9 cellular contexts compared by ENCODE assay signal in the genomic region with DNA sequence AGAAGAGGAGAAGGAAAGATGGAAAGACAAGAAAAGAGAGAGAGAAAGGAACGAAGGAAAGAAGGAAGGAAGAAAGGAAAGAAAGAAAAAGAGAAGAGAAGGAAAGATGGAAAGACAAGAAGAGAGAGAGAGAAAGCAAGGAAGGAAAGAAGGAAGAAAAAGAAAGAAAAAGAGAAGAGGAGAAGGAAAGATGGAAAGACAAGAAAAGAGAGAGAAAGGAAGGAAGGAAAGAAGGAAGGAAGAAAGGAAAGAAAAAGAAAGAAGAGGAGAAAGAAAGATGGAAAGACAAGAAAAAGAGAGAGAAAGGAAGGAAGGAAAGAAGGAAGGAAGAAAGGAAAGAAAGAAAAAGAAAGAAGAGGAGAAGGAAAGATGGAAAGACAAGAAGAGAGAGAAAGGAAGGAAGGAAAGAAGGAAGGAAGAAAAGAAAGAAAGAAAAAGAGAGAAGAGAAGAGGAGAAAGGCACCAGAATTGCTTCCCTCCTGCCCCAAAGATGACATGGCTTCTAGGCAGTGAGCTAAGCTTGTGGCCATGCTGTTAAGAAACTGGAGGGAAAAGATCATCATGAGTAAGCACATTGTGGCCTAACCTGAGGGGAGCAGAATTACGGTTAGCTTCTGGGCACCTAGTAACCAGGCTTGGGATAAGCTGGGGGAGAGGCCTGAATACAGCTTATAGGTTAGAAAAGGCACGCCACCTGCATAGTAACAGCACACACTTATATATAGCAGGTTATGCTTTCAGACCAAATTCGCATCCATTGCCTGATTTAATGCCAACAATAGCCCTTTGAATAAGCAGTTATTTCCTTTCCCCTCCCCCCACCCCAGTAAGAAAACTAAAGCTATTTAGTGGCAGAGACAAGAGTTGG. TPM values are rescaled to one million over a fixed set of nuclear protein-coding genes. Genes with fewer than 3 reads are reported as not detected.
A peak's percentile ranks its signal among the peaks of the same experiment; 100 is the strongest.
DNase-seq lines count a peak whose midpoint lies in the region; ATAC-seq and TF ChIP-seq lines count a peak whose summit lies in the region.
"Had no signal": no experiment of that assay in that cellular context is flagged by ENCODE, and none has a peak within 500 bp of the region (broad histone marks: within the 10 kb centered on the region; RNA-seq: fewer than 3 reads in every experiment).

No MANE protein-coding gene starts in this region.

- H3K27me3 ChIP-seq in SJSA1 (replicated peaks): no peaks in the 10 kb centered on the region
- no peaks in the 10 kb centered on the region for H3K27me3 ChIP-seq in thoracic aorta (replicated peaks; ENCODE audit: insufficient read depth)
- H3K27me3 ChIP-seq: cardiac muscle cell had no signal

- ATAC-seq in thoracic aorta (ENCODE audit: insufficient number of reproducible peaks, low FRiP score, low read depth): no peak
- ATAC-seq in GM21447 (IDR thresholded peaks at IDR 0.05; ENCODE audit: unreplicated experiment): no peak
- ATAC-seq in GM18498 (IDR thresholded peaks at IDR 0.05; ENCODE audit: unreplicated experiment): no peak

- H3K4me1 ChIP-seq in SJSA1 (replicated peaks) (peaks cover 31% of the 10 kb centered on the region), thoracic aorta (ENCODE audit: control insufficient read depth in 1 of 2, low read depth in 2 of 2) (peaks cover 46 to 81% of the 10 kb centered on the region in 2 donors)

- no peaks in the 10 kb centered on the region; the same call in 1 of the 2 replicates for H3K36me3 ChIP-seq in SJSA1
- no peaks in the 10 kb centered on the region for H3K36me3 ChIP-seq in thoracic aorta
- H3K36me3 ChIP-seq: cardiac muscle cell had no signal

- H3K27ac ChIP-seq in SJSA1: peak overlapping the region; percentile 81
- peak overlapping the region; percentile 85 for H3K27ac ChIP-seq in epithelial cell of prostate
- peak overlapping the region; percentile 6 to 66 for H3K27ac ChIP-seq in thoracic aorta
- H3K27ac ChIP-seq: cardiac muscle cell had no signal

- peak; percentile 34 for DNase-seq in stimulated activated CD4-positive, alpha-beta T cell treated with anti-CD3 and anti-CD28 coated beads, Interleukin-4, amount 100 ng/mL, for 24 hours
- no peak for DNase-seq in stimulated activated CD4-positive, alpha-beta T cell treated with anti-CD3 and anti-CD28 coated beads, Interleukin-4, amount 100 ng/mL, for 1 hour
- peak in 1 of 2 experiments; percentile 68 for DNase-seq in SJSA1 (ENCODE audit: low read depth in 1 of 2, low spot score in 2 of 2)
- DNase-seq in epithelial cell of prostate (ENCODE audit: low read depth, low spot score): peak; percentile 43
- DNase-seq in thoracic aorta (ENCODE audit: low spot score): no peak
- no peak for DNase-seq in COLO829 (ENCODE audit: low spot score)

- no peak overlapping the region for H3K4me3 ChIP-seq in SJSA1
- H3K4me3 ChIP-seq in thoracic aorta: no peak overlapping the region
- H3K4me3 ChIP-seq: cardiac muscle cell had no signal

- no peak for TF ChIP-seq CTCF in thoracic aorta (IDR thresholded peaks at IDR 0.05)

- H3K9me3 ChIP-seq in SJSA1 (replicated peaks) (no peaks in the 10 kb centered on the region), thoracic aorta (no peaks in the 10 kb centered on the region)

RNA-seq across cellular contexts. Expression of a gene that starts 2.3 kb away (rescaled TPM):
- total RNA-seq in SJSA1 (2014; rRNA removed; shearing (Covaris generic)): 22.3 and 32.8 TPM in 2 replicates
- total RNA-seq in thoracic aorta: 10 to 100 TPM; 27.7 to 98.0 TPM

RNA-seq across cellular contexts. Expression of a gene that starts 49.3 kb away (rescaled TPM):
- total RNA-seq in SJSA1 (2014; rRNA removed; shearing (Covaris generic)): 8.1 and 13.5 TPM in 2 replicates
- 1 to 10 TPM; 8.4 to 9.7 TPM for total RNA-seq in thoracic aorta

Comparison
In these comparisons a context has a peak if more than half of its experiments do, and no peak if none do; other contexts are left out.
1. DNase-seq: peak in stimulated activated CD4-positive, alpha-beta T cell treated with anti-CD3 and anti-CD28 coated beads, Interleukin-4, amount 100 ng/mL, for 24 hours (single experiment) and epithelial cell of prostate (single experiment); none in stimulated activated CD4-positive, alpha-beta T cell treated with anti-CD3 and anti-CD28 coated beads, Interleukin-4, amount 100 ng/mL, for 1 hour (single experiment), thoracic aorta (single experiment) and COLO829 (single experiment).
2. Peak in every context shown above with its lines, with median percentiles within 50 percentile points of each other: H3K27ac ChIP-seq.